ENCODE assay signal across 9 cellular contexts in genomic region chr5:171667341-171668096, GRCh38.
DNase-seq lines count a peak whose midpoint lies in the region; ATAC-seq and TF ChIP-seq lines count a peak whose summit lies in the region.
"Had no signal": no experiment of that assay in that cellular context is flagged by ENCODE, and none has a peak within 500 bp of the region (broad histone marks: within the 10 kb centered on the region; RNA-seq: fewer than 3 reads in every experiment).

No MANE protein-coding gene starts in this region.

- DNase-seq in HT1080 (ENCODE audit: low read depth) (peak; percentile 42), coronary artery (ENCODE audit: low spot score) (no peak), iris pigment epithelial cell (ENCODE audit: low read depth) (peak; percentile 88), suprapubic skin (ENCODE audit: low spot score in 2 of 2) (peak; percentile 76 to 87), NCI-H526 (lab: John Stamatoyannopoulos, UW) (no peak)

- no peak for TF ChIP-seq POLR2A in suprapubic skin (IDR thresholded peaks at IDR 0.05)
- TF ChIP-seq POLR2A in GM18505 (IDR thresholded peaks at IDR 0.05; ENCODE audit: borderline replicate concordance, extremely low read depth, insufficient read depth, insufficient read length), result no peak

- H3K9me3 ChIP-seq in suprapubic skin, result no peaks in the 10 kb centered on the region

- TF ChIP-seq CTCF in coronary artery (IDR thresholded peaks at IDR 0.05) (no peak), suprapubic skin (IDR thresholded peaks at IDR 0.05) (peak in 1 of 2 donors; percentile 17)

- H3K4me3 ChIP-seq in coronary artery (peak overlapping the region; percentile 51), suprapubic skin (no peak overlapping the region)

- ATAC-seq in HG03108 (IDR thresholded peaks at IDR 0.05; ENCODE audit: unreplicated experiment) (no peak), GM21619 (IDR thresholded peaks at IDR 0.05; ENCODE audit: unreplicated experiment) (no peak), GM18505 (IDR thresholded peaks at IDR 0.05; ENCODE audit: unreplicated experiment) (no peak)

- H3K27ac ChIP-seq in coronary artery, result peak overlapping the region; percentile 27 to 64
- H3K27ac ChIP-seq in suprapubic skin, result peak overlapping the region; percentile 50
- H3K27ac ChIP-seq: parathyroid adenoma had no signal

- no peak for TF ChIP-seq EP300 in suprapubic skin (IDR thresholded peaks at IDR 0.05)

- 33% methylated on average over 20 of the region's 30 CpGs for WGBS in suprapubic skin

- H3K27me3 ChIP-seq in suprapubic skin, result peaks cover 4% of the 10 kb centered on the region

- H3K4me1 ChIP-seq in suprapubic skin, result peaks cover 11% of the 10 kb centered on the region
- H3K4me1 ChIP-seq: parathyroid adenoma had no signal

- H3K36me3 ChIP-seq in suprapubic skin, result no peaks in the 10 kb centered on the region

Comparison
In these comparisons a context has a peak if more than half of its experiments do, and no peak if none do; other contexts are left out.
1. DNase-seq: peak in HT1080 (single experiment), iris pigment epithelial cell (single experiment) and suprapubic skin (2 of 2); none in coronary artery (single experiment) and NCI-H526 (0 of 2).